Comparison of ENCODE assay signal across 10 cellular contexts in genomic region chr4:153789741-153790651, GRCh38. TPM values are rescaled to one million over a fixed set of nuclear protein-coding genes. Genes with fewer than 3 reads are reported as not detected.
A peak's percentile ranks its signal among the peaks of the same experiment; 100 is the strongest.
DNase-seq lines count a peak whose midpoint lies in the region; ATAC-seq and TF ChIP-seq lines count a peak whose summit lies in the region.
"Had no signal": no experiment of that assay in that cellular context is flagged by ENCODE, and none has a peak within 500 bp of the region (broad histone marks: within the 10 kb centered on the region; RNA-seq: fewer than 3 reads in every experiment).

No MANE protein-coding gene starts in this region.

- H3K27me3 Mint-ChIP-seq in activated T-cell treated with anti-CD3 and anti-CD28 coated beads, Interleukin-2, amount 50 U/mL, for 72 hours (ENCODE audit: low read depth) = peaks cover 84% of the 10 kb centered on the region

- H3K9me3 Mint-ChIP-seq in activated T-cell treated with anti-CD3 and anti-CD28 coated beads, Interleukin-2, amount 50 U/mL, for 72 hours = no peaks in the 10 kb centered on the region

- 11% methylated on average over 33 of the region's 33 CpGs for WGBS in smooth muscle cell (ENCODE audit: low lambda C conversion rate)

- no peak for ATAC-seq in activated T-cell treated with anti-CD3 and anti-CD28 coated beads, Interleukin-2, amount 50 U/mL, for 72 hours (replicated peaks in 1 of 2)
- ATAC-seq in HG03280 (IDR thresholded peaks at IDR 0.05; ENCODE audit: unreplicated experiment) (no peak), HG03378 (IDR thresholded peaks at IDR 0.05; ENCODE audit: unreplicated experiment) (no peak)

- H3K9ac ChIP-seq in iPS-15b (ENCODE audit: low read depth, low read length) (peak overlapping the region; percentile 48), smooth muscle cell (ENCODE audit: low read depth) (no peak overlapping the region)

- H3K36me3 ChIP-seq in iPS-15b (ENCODE audit: control insufficient read depth, insufficient read depth, low read length) (no peaks in the 10 kb centered on the region), smooth muscle cell (ENCODE audit: low read depth) (no peaks in the 10 kb centered on the region)

- DNase-seq in NCI-H2227 (lab: John Stamatoyannopoulos, UW; ENCODE audit: unreplicated experiment) (peak; percentile 16), NCI-H2227 treated with DMSO at 0.1 percent for 48 hours (lab: John Stamatoyannopoulos, UW) (no peak), smooth muscle cell (lab: John Stamatoyannopoulos, UW; ENCODE audit: unreplicated experiment) (no peak), NCI-H146 (lab: John Stamatoyannopoulos, UW) (no peak)
- no peak for DNase-seq in activated T-cell treated with anti-CD3 and anti-CD28 coated beads, Interleukin-2, amount 50 U/mL, for 72 hours
- DNase-seq: NCI-H748 treated with DMSO at 0.1 percent for 48 hours had no signal

- H3K9me3 ChIP-seq in iPS-15b (ENCODE audit: control insufficient read depth, insufficient read depth, low read length) (no peaks in the 10 kb centered on the region), smooth muscle cell (replicated peaks; ENCODE audit: low read depth) (no peaks in the 10 kb centered on the region)

- peak overlapping the region; percentile 88 for H3K4me2 ChIP-seq in smooth muscle cell

- peaks cover 0 to 2% of the 10 kb centered on the region in 2 donors for H3K36me3 Mint-ChIP-seq in activated T-cell treated with anti-CD3 and anti-CD28 coated beads, Interleukin-2, amount 50 U/mL, for 72 hours (ENCODE audit: insufficient read depth in 2 of 2)

- no peak overlapping the region for H3K27ac Mint-ChIP-seq in activated T-cell treated with anti-CD3 and anti-CD28 coated beads, Interleukin-2, amount 50 U/mL, for 72 hours

- peaks cover 44% of the 10 kb centered on the region for H3K4me1 Mint-ChIP-seq in activated T-cell treated with anti-CD3 and anti-CD28 coated beads, Interleukin-2, amount 50 U/mL, for 72 hours (ENCODE audit: low read depth)

- H3K27me3 ChIP-seq in iPS-15b (ENCODE audit: control insufficient read depth, insufficient read depth, low read length) (peaks cover 41% of the 10 kb centered on the region), smooth muscle cell (ENCODE audit: low read depth) (peaks cover 91% of the 10 kb centered on the region)

- peak overlapping the region; percentile 54 to 76 for H3K4me3 Mint-ChIP-seq in activated T-cell treated with anti-CD3 and anti-CD28 coated beads, Interleukin-2, amount 50 U/mL, for 72 hours

- peaks cover 6% of the 10 kb centered on the region for H3F3A ChIP-seq in smooth muscle cell (ENCODE audit: low read depth)

- H4K20me1 ChIP-seq in smooth muscle cell (ENCODE audit: low read depth) = no peaks in the 10 kb centered on the region

- H3K4me1 ChIP-seq in iPS-15b (ENCODE audit: control insufficient read depth, insufficient read depth, low read length) (peaks cover 16% of the 10 kb centered on the region), smooth muscle cell (ENCODE audit: low read depth) (peaks cover 37% of the 10 kb centered on the region)

- H3K27ac ChIP-seq in smooth muscle cell (ENCODE audit: low read depth) = no peak overlapping the region

- H3K4me3 ChIP-seq in iPS-15b (ENCODE audit: low read depth, low read length) = peak overlapping the region; percentile 78
- peak overlapping the region; percentile 50 for H3K4me3 ChIP-seq in smooth muscle cell

- H3K79me2 ChIP-seq in smooth muscle cell (ENCODE audit: low read depth) = no peaks in the 10 kb centered on the region

- no peak for TF ChIP-seq CTCF in smooth muscle cell (IDR thresholded peaks at IDR 0.05; ENCODE audit: borderline replicate concordance, insufficient read depth, poor library complexity, severe bottlenecking)

- no peak overlapping the region for H2AFZ ChIP-seq in smooth muscle cell (ENCODE audit: low read depth)

RNA-seq across cellular contexts. Expression of gene SFRP2, which starts 1.1 kb away (rescaled TPM):
- total RNA-seq in activated T-cell treated with anti-CD3 and anti-CD28 coated beads, Interleukin-2, amount 50 U/mL, for 72 hours = not detected
- total RNA-seq in smooth muscle cell = 0.67 and 1.3 TPM in 2 replicates
- polyA plus RNA-seq in smooth muscle cell = 0.49 and 0.76 TPM in 2 replicates
- total RNA-seq: LHCN-M2 had no signal

RNA-seq across cellular contexts. Expression of gene RNF175, which starts 30.2 kb away (rescaled TPM):
- under 1 TPM in 1 of 2 donors, not detected in 1; 0.37 TPM for total RNA-seq in activated T-cell treated with anti-CD3 and anti-CD28 coated beads, Interleukin-2, amount 50 U/mL, for 72 hours
- 0.27 TPM in 1 of 2 replicates, not detected in the other for total RNA-seq in smooth muscle cell
- 0.64 and 0.87 TPM in 2 replicates for polyA plus RNA-seq in smooth muscle cell
- total RNA-seq: LHCN-M2 had no signal
